12 cellular contexts compared by ENCODE assay signal in the genomic region with DNA sequence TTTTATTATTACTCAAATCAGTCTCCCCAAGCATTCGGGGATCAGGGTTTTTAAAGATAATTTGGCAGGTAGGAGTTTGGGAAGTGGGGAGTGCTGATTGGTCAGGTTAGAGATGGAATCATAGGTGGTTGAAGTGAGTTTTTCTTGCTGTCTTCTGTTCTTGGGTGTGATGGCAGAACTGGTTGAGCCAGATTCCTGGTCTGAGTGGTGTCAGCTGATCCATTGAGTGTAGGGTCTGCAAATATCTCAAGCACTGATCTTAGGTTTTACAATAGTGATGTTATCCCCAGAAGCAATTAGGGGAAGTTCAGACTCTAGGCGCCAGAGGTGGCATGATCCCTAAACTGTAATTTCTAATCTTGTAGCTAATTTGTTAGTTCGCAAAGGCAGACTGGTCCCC.
A peak's percentile ranks its signal among the peaks of the same experiment; 100 is the strongest.
DNase-seq lines count a peak whose midpoint lies in the region; ATAC-seq lines count a peak whose summit lies in the region.
"Had no signal": no experiment of that assay in that cellular context is flagged by ENCODE, and none has a peak within 500 bp of the region (broad histone marks: within the 10 kb centered on the region; RNA-seq: fewer than 3 reads in every experiment).

No MANE protein-coding gene starts in this region.

- H3K9me3 ChIP-seq in HUES48 (ENCODE audit: control insufficient read depth, insufficient read depth, low read length) = no peaks in the 10 kb centered on the region
- no peaks in the 10 kb centered on the region for H3K9me3 ChIP-seq in iPS-18a (ENCODE audit: control insufficient read depth, low read depth, low read length)
- no peaks in the 10 kb centered on the region for H3K9me3 ChIP-seq in effector memory CD4-positive, alpha-beta T cell (ENCODE audit: control insufficient read depth, low read length)

- no peak overlapping the region for H3K4me3 Mint-ChIP-seq in stimulated activated memory B cell treated with anti-CD40 and anti-IgM and Interleukin-4, amounts not matched to agents 10 μg/mL and 1 μg/mL and 100 μg/mL, for 72 hours
- H3K4me3 Mint-ChIP-seq: stimulated activated naive CD8-positive, alpha-beta T cell treated with anti-CD3 and anti-CD28 coated beads, Interleukin-15, Interleukin-2, amounts not matched to agents 100 ng/mL and 50 ng/mL, for 24 hours had no signal

- H3K4me1 Mint-ChIP-seq in stimulated activated memory B cell treated with anti-CD40 and anti-IgM and Interleukin-4, amounts not matched to agents 10 μg/mL and 1 μg/mL and 100 μg/mL, for 72 hours = peaks cover 30% of the 10 kb centered on the region

- no peaks in the 10 kb centered on the region for H3K27me3 ChIP-seq in HUES48 (ENCODE audit: control insufficient read depth, insufficient read depth, low read length)
- H3K27me3 ChIP-seq in iPS-18a (ENCODE audit: control insufficient read depth, insufficient read depth, low read length) = no peaks in the 10 kb centered on the region
- no peaks in the 10 kb centered on the region for H3K27me3 ChIP-seq in effector memory CD4-positive, alpha-beta T cell (replicated peaks; ENCODE audit: control insufficient read depth, insufficient read depth, low read length, poor library complexity, severe bottlenecking)

- no peaks in the 10 kb centered on the region for H3K27me3 Mint-ChIP-seq in stimulated activated memory B cell treated with anti-CD40 and anti-IgM and Interleukin-4, amounts not matched to agents 10 μg/mL and 1 μg/mL and 100 μg/mL, for 72 hours
- H3K27me3 Mint-ChIP-seq: stimulated activated naive CD8-positive, alpha-beta T cell treated with anti-CD3 and anti-CD28 coated beads, Interleukin-15, Interleukin-2, amounts not matched to agents 100 ng/mL and 50 ng/mL, for 24 hours had no signal

- H3K9ac ChIP-seq in HUES48 (ENCODE audit: low read depth, low read length) (no peak overlapping the region), iPS-18a (ENCODE audit: low read length) (no peak overlapping the region)

- 0 out of 2 replicates have a peak overlapping the region, but pooled peaks have one; percentile 3 for H3K4me3 ChIP-seq in HUES48 (ENCODE audit: low read depth, low read length)
- H3K4me3 ChIP-seq in iPS-18a (ENCODE audit: low read length) = peak overlapping the region; percentile 15
- H3K4me3 ChIP-seq in effector memory CD4-positive, alpha-beta T cell (ENCODE audit: insufficient read depth, low read depth, low read length, poor library complexity, severe bottlenecking) = no peak overlapping the region

- peak overlapping the region; percentile 36 for H3K27ac Mint-ChIP-seq in stimulated activated memory B cell treated with anti-CD40 and anti-IgM and Interleukin-4, amounts not matched to agents 10 μg/mL and 1 μg/mL and 100 μg/mL, for 72 hours
- H3K27ac Mint-ChIP-seq: stimulated activated naive CD8-positive, alpha-beta T cell treated with anti-CD3 and anti-CD28 coated beads, Interleukin-15, Interleukin-2, amounts not matched to agents 100 ng/mL and 50 ng/mL, for 24 hours had no signal

- H3K36me3 ChIP-seq in HUES48 (ENCODE audit: control insufficient read depth, insufficient read depth, low read length) = no peaks in the 10 kb centered on the region
- no peaks in the 10 kb centered on the region for H3K36me3 ChIP-seq in iPS-18a (ENCODE audit: control insufficient read depth, low read depth, low read length)
- no peaks in the 10 kb centered on the region for H3K36me3 ChIP-seq in effector memory CD4-positive, alpha-beta T cell (ENCODE audit: control insufficient read depth, insufficient read depth, low read length)

- ATAC-seq in stimulated activated memory B cell treated with anti-CD40 and anti-IgM and Interleukin-4, amounts not matched to agents 10 μg/mL and 1 μg/mL and 100 μg/mL, for 72 hours = no peak
- ATAC-seq in GM21576 (IDR thresholded peaks at IDR 0.05; ENCODE audit: unreplicated experiment) = no peak

- no peaks in the 10 kb centered on the region for H3K36me3 Mint-ChIP-seq in stimulated activated memory B cell treated with anti-CD40 and anti-IgM and Interleukin-4, amounts not matched to agents 10 μg/mL and 1 μg/mL and 100 μg/mL, for 72 hours

- H3K4me1 ChIP-seq in HUES48 (ENCODE audit: control insufficient read depth, insufficient read depth, low read length) = peaks cover 19% of the 10 kb centered on the region
- H3K4me1 ChIP-seq in iPS-18a (ENCODE audit: control insufficient read depth, low read depth, low read length) = peaks cover 20% of the 10 kb centered on the region
- peaks cover 4% of the 10 kb centered on the region for H3K4me1 ChIP-seq in effector memory CD4-positive, alpha-beta T cell (ENCODE audit: control insufficient read depth, insufficient read depth, low read length, poor library complexity, severe bottlenecking)

- H3K27ac ChIP-seq in HUES48 (ENCODE audit: low read depth, low read length) (peak overlapping the region; percentile 36), iPS-18a (ENCODE audit: low read length) (no peak overlapping the region)
- H3K27ac ChIP-seq in effector memory CD4-positive, alpha-beta T cell (ENCODE audit: insufficient read depth, low read length, poor library complexity, severe bottlenecking) = no peak overlapping the region

- peak; percentile 83 for DNase-seq in NCI-H510A treated with DMSO at 0.1 percent for 48 hours (lab: John Stamatoyannopoulos, UW)
- DNase-seq in effector memory CD4-positive, alpha-beta T cell = no peak
- no peak for DNase-seq in SKM-1 treated with dmso at 0.1 percent for 144 hours (lab: John Stamatoyannopoulos, UW; ENCODE audit: unreplicated experiment)
- DNase-seq: activated effector memory CD4-positive, alpha-beta T cell treated with Interleukin-2 at 50 U/mL for 16 hours; C1 segment of cervical spinal cord; kidney; stimulated activated CD4-positive, alpha-beta T cell treated with anti-CD3 and anti-CD28 coated beads, Interleukin-12 subunit alpha, Interleukin-12 subunit beta, amount 100 ng/mL, for 4 hours had no signal

- H3K9me3 Mint-ChIP-seq in stimulated activated memory B cell treated with anti-CD40 and anti-IgM and Interleukin-4, amounts not matched to agents 10 μg/mL and 1 μg/mL and 100 μg/mL, for 72 hours = no peaks in the 10 kb centered on the region
- H3K9me3 Mint-ChIP-seq: stimulated activated naive CD8-positive, alpha-beta T cell treated with anti-CD3 and anti-CD28 coated beads, Interleukin-15, Interleukin-2, amounts not matched to agents 100 ng/mL and 50 ng/mL, for 24 hours had no signal
